22 cellular contexts compared by ENCODE assay signal in genomic region chr16:22213236-22213635, GRCh38. TPM values are rescaled to one million over a fixed set of nuclear protein-coding genes. Genes with fewer than 3 reads are reported as not detected.
DNase-seq lines count a peak whose midpoint lies in the region; TF ChIP-seq lines count a peak whose summit lies in the region.
"Had no signal": no experiment of that assay in that cellular context is flagged by ENCODE, and none has a peak within 500 bp of the region (broad histone marks: within the 10 kb centered on the region; RNA-seq: fewer than 3 reads in every experiment).

No MANE protein-coding gene starts in this region.

- no peak for TF ChIP-seq POLR2A in vagina (IDR thresholded peaks at IDR 0.05)

- POLR2A ChIA-PET in OCI-LY7 (lab: Charles Lee), result no interaction called here

- H3K36me3 Mint-ChIP-seq in activated naive CD4-positive, alpha-beta T cell treated with anti-CD3 and anti-CD28 coated beads, Interleukin-2, amount 10 ng/mL, durations not matched to agents 7 days and 5 days, result peaks cover 45% of the 10 kb centered on the region

- no peaks in the 10 kb centered on the region for H4K20me1 ChIP-seq in OCI-LY7 (ENCODE audit: insufficient read depth, low read length)

- H3K27ac ChIP-seq in WERI-Rb-1 (peak overlapping the region; percentile 76), rectal smooth muscle tissue (ENCODE audit: low read depth, low read length) (peak overlapping the region; percentile 84), vagina (peak overlapping the region; percentile 82), OCI-LY7 (ENCODE audit: low read depth, low read length, poor library complexity, severe bottlenecking) (no peak overlapping the region), SJCRH30 (no peak overlapping the region)
- H3K27ac ChIP-seq: HL-60, RWPE1 had no signal

- peaks cover 87% of the 10 kb centered on the region for H3K36me3 ChIP-seq in WERI-Rb-1
- H3K36me3 ChIP-seq in rectal smooth muscle tissue (ENCODE audit: control insufficient read depth, insufficient read depth, low read length), result peaks cover 2% of the 10 kb centered on the region
- peaks cover 0 to 7% of the 10 kb centered on the region in 2 donors for H3K36me3 ChIP-seq in vagina
- peaks cover 65% of the 10 kb centered on the region for H3K36me3 ChIP-seq in OCI-LY7 (ENCODE audit: insufficient read depth, low read length)
- peaks cover 18% of the 10 kb centered on the region; the same call in 1 of the 2 replicates for H3K36me3 ChIP-seq in SJCRH30

- peak overlapping the region; percentile 33 for H3K27ac Mint-ChIP-seq in activated naive CD4-positive, alpha-beta T cell treated with anti-CD3 and anti-CD28 coated beads, Interleukin-2, amount 10 ng/mL, durations not matched to agents 7 days and 5 days

- no TSS peak for BruUV-seq in OCI-LY7 (replicated peaks; lab: Mats Ljungman, UMichigan)

- H2AFZ ChIP-seq in OCI-LY7 (ENCODE audit: low read length), result no peak overlapping the region

- intact Hi-C loops in vagina (cut with DNase I), result no loop called here
- intact Hi-C loops in OCI-LY7 (cut with micrococcal nuclease; ENCODE audit: unreplicated experiment), result no loop called here

- H3K4me2 ChIP-seq in OCI-LY7 (ENCODE audit: low read length), result no peak overlapping the region

- H3K4me3 ChIP-seq in WERI-Rb-1 (ENCODE audit: low read depth, low read length) (no peak overlapping the region), rectal smooth muscle tissue (ENCODE audit: low read length) (no peak overlapping the region), vagina (no peak overlapping the region), OCI-LY7 (ENCODE audit: low read depth, low read length, poor library complexity, severe bottlenecking) (no peak overlapping the region), SJCRH30 (no peak overlapping the region)
- H3K4me3 ChIP-seq: K562, MG63 had no signal

- peaks cover 31% of the 10 kb centered on the region for H3K4me1 Mint-ChIP-seq in activated naive CD4-positive, alpha-beta T cell treated with anti-CD3 and anti-CD28 coated beads, Interleukin-2, amount 10 ng/mL, durations not matched to agents 7 days and 5 days

- H3K27me3 ChIP-seq in WERI-Rb-1 (ENCODE audit: insufficient read depth, low read depth, severe bottlenecking) (no peaks in the 10 kb centered on the region), rectal smooth muscle tissue (ENCODE audit: control insufficient read depth, insufficient read depth, low read length) (no peaks in the 10 kb centered on the region), vagina (no peaks in the 10 kb centered on the region), SJCRH30 (no peaks in the 10 kb centered on the region)
- H3K27me3 ChIP-seq: MG63 had no signal

- H3K9ac ChIP-seq in rectal smooth muscle tissue (ENCODE audit: low read length), result no peak overlapping the region

- no peak for DNase-seq in activated naive CD4-positive, alpha-beta T cell treated with anti-CD3 and anti-CD28 coated beads, Interleukin-2, amount 10 ng/mL, durations not matched to agents 7 days and 5 days
- DNase-seq in activated naive CD4-positive, alpha-beta T cell treated with anti-CD3 and anti-CD28 coated beads, Interleukin-2, amount 50 U/mL, for 16 hours, result no peak
- DNase-seq in WERI-Rb-1, result no peak
- DNase-seq in vagina (ENCODE audit: extremely low spot score in 2 of 2), result no peak
- DNase-seq in OCI-LY7 (ENCODE audit: low spot score), result no peak
- no peak for DNase-seq in NCI-H226
- DNase-seq in SJCRH30, result no peak
- DNase-seq: AML-193, EL, H9, MG63, NCI-H1417 treated with DMSO at 0.1 percent for 48 hours, NCI-H187, NCI-H2107, SIG-M5 had no signal

- H3K9me2 ChIP-seq in OCI-LY7 (ENCODE audit: insufficient read depth, low read length), result no peaks in the 10 kb centered on the region

- no peak for TF ChIP-seq CTCF in WERI-Rb-1 (IDR thresholded peaks at IDR 0.05; ENCODE audit: low read depth, low read length)
- TF ChIP-seq CTCF in vagina (IDR thresholded peaks at IDR 0.05), result no peak
- no peak for TF ChIP-seq CTCF in OCI-LY7 (conservative IDR thresholded peaks at IDR 0.05; ENCODE audit: low read length)

- peaks cover 18% of the 10 kb centered on the region for H3K4me1 ChIP-seq in rectal smooth muscle tissue (ENCODE audit: control insufficient read depth, insufficient read depth, low read length)
- H3K4me1 ChIP-seq in vagina, result peaks cover 71% of the 10 kb centered on the region
- peaks cover 59% of the 10 kb centered on the region for H3K4me1 ChIP-seq in OCI-LY7 (ENCODE audit: insufficient read depth, low read length, poor library complexity, severe bottlenecking)
- no peaks in the 10 kb centered on the region; the same call in 1 of the 2 replicates for H3K4me1 ChIP-seq in SJCRH30

- no peak overlapping the region for H3K4me3 Mint-ChIP-seq in activated naive CD4-positive, alpha-beta T cell treated with anti-CD3 and anti-CD28 coated beads, Interleukin-2, amount 10 ng/mL, durations not matched to agents 7 days and 5 days
- H3K4me3 Mint-ChIP-seq: H9 had no signal

- H3K79me2 ChIP-seq in OCI-LY7 (ENCODE audit: insufficient read depth, low read depth, low read length), result peaks cover 54% of the 10 kb centered on the region

- no peaks in the 10 kb centered on the region for H3K27me3 Mint-ChIP-seq in activated naive CD4-positive, alpha-beta T cell treated with anti-CD3 and anti-CD28 coated beads, Interleukin-2, amount 10 ng/mL, durations not matched to agents 7 days and 5 days

- peaks cover 3% of the 10 kb centered on the region for H3K9me3 Mint-ChIP-seq in activated naive CD4-positive, alpha-beta T cell treated with anti-CD3 and anti-CD28 coated beads, Interleukin-2, amount 10 ng/mL, durations not matched to agents 7 days and 5 days

- H3K9me3 ChIP-seq in WERI-Rb-1 (ENCODE audit: severe bottlenecking) (peaks cover 3% of the 10 kb centered on the region), vagina (no peaks in the 10 kb centered on the region), OCI-LY7 (ENCODE audit: low read length) (peaks cover 12% of the 10 kb centered on the region), SJCRH30 (replicated peaks) (no peaks in the 10 kb centered on the region)
- H3K9me3 ChIP-seq: MG63 had no signal

- CTCF ChIA-PET in activated naive CD4-positive, alpha-beta T cell treated with anti-CD3 and anti-CD28 coated beads, Interleukin-2, amount 10 ng/mL, durations not matched to agents 7 days and 5 days (lab: Charles Lee), result interaction anchor here (1.2 kb wide), 1 partner anchor 87 kb away, joined by 3 read pairs; no protein-coding TSS in a partner anchor
- CTCF ChIA-PET in OCI-LY7 (lab: Charles Lee; ENCODE audit: unreplicated experiment), result no interaction called here

RNA-seq across cellular contexts. Expression of gene EEF2K, which starts 7.2 kb away (rescaled TPM):
- 50.3 TPM for total RNA-seq in vagina
- total RNA-seq in OCI-LY7 (2014; rRNA removed; shearing (Covaris generic)), result 17.6 and 23.8 TPM in 2 replicates
- total RNA-seq in OCI-LY7 (2022), result 40.0 and 42.3 TPM in 2 replicates
- 22.0 and 23.0 TPM in 2 replicates for total RNA-seq in SJCRH30 (2014; rRNA removed; shearing (Covaris generic))

RNA-seq across cellular contexts. Expression of gene SDR42E2, which starts 50.9 kb away (rescaled TPM):
- not detected for total RNA-seq in vagina
- not detected in 2 replicates for total RNA-seq in OCI-LY7 (2014; rRNA removed; shearing (Covaris generic))
- 0.28 and 0.29 TPM in 2 replicates for total RNA-seq in OCI-LY7 (2022)
- not detected in 2 replicates for total RNA-seq in SJCRH30 (2014; rRNA removed; shearing (Covaris generic))
- total RNA-seq: A172, LHCN-M2, NCI-H460 had no signal

Comparison
In these comparisons a context has a peak if more than half of its experiments do, and no peak if none do; other contexts are left out.
1. H3K27ac ChIP-seq: peak in WERI-Rb-1 (single experiment), rectal smooth muscle tissue (single experiment) and vagina (single experiment); none in OCI-LY7 (single experiment) and SJCRH30 (single experiment).